1 cellular context compared by ENCODE assay signal in genomic region chr5:127875235-127876021, GRCh38.
TF ChIP-seq lines count a peak whose summit lies in the region.

No MANE protein-coding gene starts in this region.

TF ChIP-seq in GM12878, 131 proteins besides CTCF, POLR2A, EP300 and RAD21 (continued from another document):
- no peak for TF ChIP-seq CUX1 (IDR thresholded peaks at IDR 0.05; ENCODE audit: insufficient replicate concordance, low read depth, low read length)
- TF ChIP-seq KAT2A (conservative IDR thresholded peaks at IDR 0.05; ENCODE audit: control insufficient read depth, low read depth, low read length): no peak
- TF ChIP-seq HDGF (IDR thresholded peaks at IDR 0.05): 0 out of 2 replicates have a peak, but pooled peaks have one; percentile 77
- peak; percentile 48 for TF ChIP-seq MEF2B (IDR thresholded peaks at IDR 0.05; ENCODE audit: partially characterized antibody, poor library complexity, severe bottlenecking)
- no peak for TF ChIP-seq IRF3 (IDR thresholded peaks at IDR 0.05)
- TF ChIP-seq POLR2AphosphoS2 (IDR thresholded peaks at IDR 0.05; ENCODE audit: low read depth, low read length): no peak
- TF ChIP-seq E2F4 (IDR thresholded peaks at IDR 0.05; ENCODE audit: low read depth, low read length): no peak
- TF ChIP-seq SRF (IDR thresholded peaks at IDR 0.05; ENCODE audit: low read depth in 2 of 2, low read length in 2 of 2): no peak
- no peak for TF ChIP-seq USF2 (IDR thresholded peaks at IDR 0.05; ENCODE audit: borderline replicate concordance, low read depth, low read length)
- TF ChIP-seq SIX5 (IDR thresholded peaks at IDR 0.05; ENCODE audit: low read depth, low read length, severe bottlenecking): no peak
- no peak for TF ChIP-seq RFX5 (IDR thresholded peaks at IDR 0.05; ENCODE audit: low read depth, low read length)
- TF ChIP-seq ZNF622 (IDR thresholded peaks at IDR 0.05): no peak
- TF ChIP-seq ETV6 (conservative IDR thresholded peaks at IDR 0.05 in 1 of 2, IDR thresholded peaks at IDR 0.05 in 1 of 2; ENCODE audit: borderline replicate concordance in 1 of 2, low read depth in 1 of 2): no peak
- no peak for TF ChIP-seq CHD1 (IDR thresholded peaks at IDR 0.05; ENCODE audit: low read depth, low read length)
- 0 out of 2 replicates have a peak, but pooled peaks have one; percentile 37 for TF ChIP-seq CREB1 (IDR thresholded peaks at IDR 0.05; ENCODE audit: low read depth)
- no peak for TF ChIP-seq REST (IDR thresholded peaks at IDR 0.05; ENCODE audit: low read depth, low read length)
- TF ChIP-seq ZNF274 (IDR thresholded peaks at IDR 0.05; ENCODE audit: insufficient read depth, insufficient read length): no peak
- TF ChIP-seq IRF4 (IDR thresholded peaks at IDR 0.05; ENCODE audit: low read depth, low read length): no peak
- no peak for TF ChIP-seq ZBTB33 (IDR thresholded peaks at IDR 0.05)
- TF ChIP-seq SPI1 (IDR thresholded peaks at IDR 0.05; ENCODE audit: borderline replicate concordance, insufficient read depth, low read depth, low read length): no peak
- peak; percentile 91 for TF ChIP-seq RAD51 (IDR thresholded peaks at IDR 0.05)
- TF ChIP-seq PML (IDR thresholded peaks at IDR 0.05; ENCODE audit: low read length): no peak
- TF ChIP-seq ZNF592 (IDR thresholded peaks at IDR 0.05): no peak
- TF ChIP-seq CBFB (IDR thresholded peaks at IDR 0.05; ENCODE audit: low read depth): no peak
- no peak for TF ChIP-seq YBX1 (IDR thresholded peaks at IDR 0.05)
- TF ChIP-seq SREBF2 (IDR thresholded peaks at IDR 0.05; ENCODE audit: low read length): no peak
- TF ChIP-seq KLF5 (IDR thresholded peaks at IDR 0.05; ENCODE audit: partially characterized antibody): no peak
- TF ChIP-seq POU2F2 (IDR thresholded peaks at IDR 0.05; ENCODE audit: borderline replicate concordance, low read depth, low read length): 0 out of 3 replicates have a peak, but pooled peaks have one; percentile 26
- no peak for TF ChIP-seq MLLT1 (IDR thresholded peaks at IDR 0.05)
- TF ChIP-seq MAX (IDR thresholded peaks at IDR 0.05; ENCODE audit: low read depth, low read length): no peak
- peak; percentile 57; the same call in 1 of the 2 replicates for TF ChIP-seq NR2C1 (IDR thresholded peaks at IDR 0.05)
- no peak for TF ChIP-seq SMAD1 (IDR thresholded peaks at IDR 0.05; ENCODE audit: low read depth, partially characterized antibody)
- no peak for TF ChIP-seq ATF2 (IDR thresholded peaks at IDR 0.05; ENCODE audit: low read length)
- no peak for TF ChIP-seq NFIC (IDR thresholded peaks at IDR 0.05; ENCODE audit: low read depth, low read length)
- no peak for TF ChIP-seq ZNF207 (IDR thresholded peaks at IDR 0.05; ENCODE audit: borderline replicate concordance)
